In genomic region chr2:189440947-189441708, GRCh38 we compare ENCODE assay signal across 8 cellular contexts. TPM values are rescaled to one million over a fixed set of nuclear protein-coding genes. Genes with fewer than 3 reads are reported as not detected.
DNase-seq lines count a peak whose midpoint lies in the region; ATAC-seq and TF ChIP-seq lines count a peak whose summit lies in the region.

TSS of gene WDR75 (plus strand) at chr2:189441474. CDS start at chr2:189441493, 19 bp downstream.

- peak; percentile 85 for TF ChIP-seq POLR2A in GM10847 (IDR thresholded peaks at IDR 0.05; ENCODE audit: extremely low read depth, insufficient read length)

- TF ChIP-seq CTCF in SU-DHL-6 (IDR thresholded peaks at IDR 0.05; ENCODE audit: insufficient read depth, low read length, poor library complexity, severe bottlenecking) (no peak), osteocyte (IDR thresholded peaks at IDR 0.05) (no peak)

- H3K4me3 Mint-ChIP-seq in osteocyte (ENCODE audit: unreplicated experiment) = peak within 1 kb of the TSS; percentile 100

- under 1% methylated on average over 48 of the region's 48 CpGs for WGBS in thymus

- no peaks in the 10 kb centered on the region for H3K27me3 ChIP-seq in SU-DHL-6 (ENCODE audit: low read length)
- H3K27me3 ChIP-seq in thymus (ENCODE audit: control insufficient read depth, insufficient read depth) = no peaks in the 10 kb centered on the region

- no peaks in the 10 kb centered on the region for H3K9me3 ChIP-seq in SU-DHL-6 (ENCODE audit: insufficient read depth, low read length)
- H3K9me3 ChIP-seq in thymus (ENCODE audit: control insufficient read depth) = no peaks in the 10 kb centered on the region

- H3K27ac Mint-ChIP-seq in osteocyte (ENCODE audit: unreplicated experiment) = peak within 1 kb of the TSS; percentile 99

- H3K9ac ChIP-seq in SU-DHL-6 (ENCODE audit: low read length) = peak within 1 kb of the TSS; percentile 91

- H4K20me1 ChIP-seq in SU-DHL-6 (ENCODE audit: low read depth, low read length) = 0 out of 2 replicates have a peak, but pooled peaks cover 5% of the 10 kb centered on the region

- H3F3A ChIP-seq in SU-DHL-6 (ENCODE audit: insufficient read depth) = 0 out of 2 replicates have a peak, but pooled peaks cover 6% of the 10 kb centered on the region

- H3K79me2 ChIP-seq in SU-DHL-6 (ENCODE audit: insufficient read depth, low read length) = peaks cover 49% of the 10 kb centered on the region

- H3K36me3 ChIP-seq in SU-DHL-6 (ENCODE audit: low read length) = peaks cover 7% of the 10 kb centered on the region
- H3K36me3 ChIP-seq in thymus (ENCODE audit: control insufficient read depth, insufficient read depth) = no peaks in the 10 kb centered on the region

- peaks cover 3% of the 10 kb centered on the region for H3K4me1 ChIP-seq in thymus (ENCODE audit: control insufficient read depth, insufficient read depth, low read length)

- no peaks in the 10 kb centered on the region for H3K9me2 ChIP-seq in SU-DHL-6 (replicated peaks; ENCODE audit: insufficient read depth, low read length)

- H3K9me3 Mint-ChIP-seq in osteocyte (ENCODE audit: unreplicated experiment) = no peaks in the 10 kb centered on the region

- peak; percentile 89 for DNase-seq in NCI-H128 (lab: John Stamatoyannopoulos, UW; ENCODE audit: unreplicated experiment)
- peak; percentile 88 for DNase-seq in activated naive CD8-positive, alpha-beta T cell treated with anti-CD3 and anti-CD28 coated beads, Interleukin-2, amount 50 U/mL, for 16 hours (ENCODE audit: low read depth, low spot score)
- DNase-seq in head of caudate nucleus = peak; percentile 87 to 98 (median 94)
- DNase-seq in osteocyte (ENCODE audit: extremely low spot score, unreplicated experiment) = peak; percentile 96

- H3K4me1 Mint-ChIP-seq in osteocyte (ENCODE audit: unreplicated experiment) = peaks cover 22% of the 10 kb centered on the region

- H3K27ac ChIP-seq in SU-DHL-6 (ENCODE audit: low read depth, low read length) (peak within 1 kb of the TSS; percentile 72), thymus (ENCODE audit: low read depth) (peak within 1 kb of the TSS; percentile 90)

- H3K4me3 ChIP-seq in SU-DHL-6 (ENCODE audit: insufficient read depth, low read length, poor library complexity, severe bottlenecking) = peak within 1 kb of the TSS; percentile 100
- peak within 1 kb of the TSS; percentile 72 for H3K4me3 ChIP-seq in thymus (ENCODE audit: low read length)

- H3K27me3 Mint-ChIP-seq in osteocyte (ENCODE audit: unreplicated experiment) = peaks cover 6% of the 10 kb centered on the region

- peak; percentile 85 for ATAC-seq in HG02678 (IDR thresholded peaks at IDR 0.05; ENCODE audit: unreplicated experiment)

- intact Hi-C loops in head of caudate nucleus (cut with DNase I) = no loop called here

- peak within 1 kb of the TSS; percentile 83 for H3K4me2 ChIP-seq in SU-DHL-6 (ENCODE audit: low read depth, low read length, poor library complexity, severe bottlenecking)

- peak within 1 kb of the TSS; percentile 86 for H2AFZ ChIP-seq in SU-DHL-6 (ENCODE audit: low read depth, low read length, severe bottlenecking)

- H3K36me3 Mint-ChIP-seq in osteocyte (ENCODE audit: unreplicated experiment) = no peaks in the 10 kb centered on the region

RNA-seq across cellular contexts. Expression of gene WDR75, which starts in this region (rescaled TPM):
- total RNA-seq in osteocyte = 38.8 and 41.0 TPM in 2 replicates
- polyA plus RNA-seq in thymus = 40.7 TPM

Comparison
In these comparisons a context has a peak if more than half of its experiments do, and no peak if none do; other contexts are left out.
1. Peak in every context shown above with its lines: DNase-seq, ATAC-seq, H3K4me3 ChIP-seq and H3K27ac ChIP-seq.